In genomic region chr7:117152213-117153007, GRCh38 we compare ENCODE assay signal across 24 cellular contexts.
DNase-seq lines count a peak whose midpoint lies in the region; ATAC-seq and TF ChIP-seq lines count a peak whose summit lies in the region.
"Had no signal": no experiment of that assay in that cellular context is flagged by ENCODE, and none has a peak within 500 bp of the region (broad histone marks: within the 10 kb centered on the region; RNA-seq: fewer than 3 reads in every experiment).

No MANE protein-coding gene starts in this region.

- TF ChIP-seq CTCF in psoas muscle (IDR thresholded peaks at IDR 0.05), result no peak
- TF ChIP-seq CTCF in HFFc6 (IDR thresholded peaks at IDR 0.05), result no peak

- H3K9me3 ChIP-seq in right cardiac atrium (ENCODE audit: control insufficient read depth, low read length) (no peaks in the 10 kb centered on the region), psoas muscle (no peaks in the 10 kb centered on the region)

- H3K9me3 Mint-ChIP-seq in HFFc6, result no peaks in the 10 kb centered on the region
- H3K9me3 Mint-ChIP-seq: activated naive CD8-positive, alpha-beta T cell treated with anti-CD3 and anti-CD28 coated beads, Interleukin-2, amount 50 U/mL, for 24 hours; stimulated activated naive CD8-positive, alpha-beta T cell treated with anti-CD3 and anti-CD28 coated beads, Interleukin-15, Interleukin-2, amounts not matched to agents 100 ng/mL and 50 ng/mL, for 24 hours had no signal

- no peak overlapping the region for H3K4me3 Mint-ChIP-seq in HFFc6
- H3K4me3 Mint-ChIP-seq: activated naive CD8-positive, alpha-beta T cell treated with anti-CD3 and anti-CD28 coated beads, Interleukin-2, amount 50 U/mL, for 24 hours; stimulated activated naive CD8-positive, alpha-beta T cell treated with anti-CD3 and anti-CD28 coated beads, Interleukin-15, Interleukin-2, amounts not matched to agents 100 ng/mL and 50 ng/mL, for 24 hours had no signal

- ATAC-seq in right cardiac atrium (peak; percentile 65 to 75), psoas muscle (peak; percentile 61 to 78 (median 75))
- ATAC-seq: activated naive CD8-positive, alpha-beta T cell treated with anti-CD3 and anti-CD28 coated beads, Interleukin-2, amount 50 U/mL, for 24 hours had no signal

- H3K27me3 Mint-ChIP-seq in HFFc6 (ENCODE audit: insufficient read depth), result no peaks in the 10 kb centered on the region
- H3K27me3 Mint-ChIP-seq: activated naive CD8-positive, alpha-beta T cell treated with anti-CD3 and anti-CD28 coated beads, Interleukin-2, amount 50 U/mL, for 24 hours; stimulated activated naive CD8-positive, alpha-beta T cell treated with anti-CD3 and anti-CD28 coated beads, Interleukin-15, Interleukin-2, amounts not matched to agents 100 ng/mL and 50 ng/mL, for 24 hours had no signal

- no peaks in the 10 kb centered on the region for H3K4me1 Mint-ChIP-seq in HFFc6 (ENCODE audit: low read depth)
- H3K4me1 Mint-ChIP-seq: activated naive CD8-positive, alpha-beta T cell treated with anti-CD3 and anti-CD28 coated beads, Interleukin-2, amount 50 U/mL, for 24 hours had no signal

- H3K36me3 ChIP-seq in psoas muscle (ENCODE audit: insufficient read depth in 1 of 2, low read depth in 1 of 2), result no peaks in the 10 kb centered on the region

- peaks cover 2% of the 10 kb centered on the region for H3K4me1 ChIP-seq in right cardiac atrium (ENCODE audit: control insufficient read depth, insufficient read depth, low read length)
- peaks cover 35% of the 10 kb centered on the region for H3K4me1 ChIP-seq in psoas muscle

- H3K27ac Mint-ChIP-seq in HFFc6, result no peak overlapping the region
- H3K27ac Mint-ChIP-seq: activated naive CD8-positive, alpha-beta T cell treated with anti-CD3 and anti-CD28 coated beads, Interleukin-2, amount 50 U/mL, for 24 hours; stimulated activated naive CD8-positive, alpha-beta T cell treated with anti-CD3 and anti-CD28 coated beads, Interleukin-15, Interleukin-2, amounts not matched to agents 100 ng/mL and 50 ng/mL, for 24 hours had no signal

- 70% methylated on average over 3 of the region's 3 CpGs for WGBS in right cardiac atrium
- 53 to 78% (median 58%) methylated on average over 3 of the region's 3 CpGs for WGBS in psoas muscle, 3 donors

- no peaks in the 10 kb centered on the region for H3K36me3 Mint-ChIP-seq in HFFc6 (ENCODE audit: low read depth)

- DNase-seq in HT-29 (ENCODE audit: low spot score), result peak; percentile 29
- DNase-seq in NCI-H524 treated with DMSO at 0.1 percent for 48 hours (lab: John Stamatoyannopoulos, UW), result peak; percentile 29
- no peak for DNase-seq in right cardiac atrium
- no peak for DNase-seq in psoas muscle
- DNase-seq in ureter (ENCODE audit: low spot score), result no peak
- no peak for DNase-seq in HFFc6
- no peak for DNase-seq in T1000 (lab: John Stamatoyannopoulos, UW)
- DNase-seq: activated CD4-positive, alpha-beta T cell treated with anti-CD3 and anti-CD28 coated beads, Interleukin-2, amount 50 U/mL, for 1 hour; activated CD8-positive, alpha-beta memory T cell treated with anti-CD3 and anti-CD28 coated beads, Interleukin-2, amount 50 U/mL, for 48 hours; activated naive CD8-positive, alpha-beta T cell treated with anti-CD3 and anti-CD28 coated beads, Interleukin-2, amount 50 U/mL, for 24 hours; AML-193; KG1; kidney; NCI-H2081; NCI-H510A treated with DMSO at 0.1 percent for 48 hours; OCI-M1; SHP77 treated with DMSO at 0.1 percent for 48 hours; stimulated activated CD4-positive, alpha-beta T cell treated with anti-CD3 and anti-CD28 coated beads, Interleukin-2, amount 100 ng/mL, for 48 hours; T-helper 1 cell; trophoblast cell had no signal

- intact Hi-C loops in right cardiac atrium (cut with DNase I), result no loop called here
- intact Hi-C loops in psoas muscle (cut with DNase I), result no loop called here

- no peaks in the 10 kb centered on the region for H3K27me3 ChIP-seq in right cardiac atrium (ENCODE audit: control insufficient read depth, insufficient read depth)
- no peaks in the 10 kb centered on the region for H3K27me3 ChIP-seq in psoas muscle (ENCODE audit: insufficient read depth in 3 of 3, low read length in 2 of 3)
- H3K27me3 ChIP-seq: dorsolateral prefrontal cortex had no signal

- H3K27ac ChIP-seq in right cardiac atrium (ENCODE audit: low read length) (no peak overlapping the region), psoas muscle (peak overlapping the region; percentile 27)
- H3K27ac ChIP-seq: skin epidermis, VCaP had no signal

- H3K4me3 ChIP-seq in right cardiac atrium (ENCODE audit: low read length), result no peak overlapping the region
- H3K4me3 ChIP-seq in psoas muscle, result no peak overlapping the region
- H3K4me3 ChIP-seq: dorsolateral prefrontal cortex, skin epidermis had no signal

Comparison
In these comparisons a context has a peak if more than half of its experiments do, and no peak if none do; other contexts are left out.
1. DNase-seq: peak in HT-29 (single experiment) and NCI-H524 treated with DMSO at 0.1 percent for 48 hours (single experiment); none in right cardiac atrium (0 of 3), psoas muscle (0 of 2), ureter (single experiment), HFFc6 (single experiment) and T1000 (single experiment).